8 cellular contexts compared by ENCODE assay signal in genomic region chr1:182839209-182840065, GRCh38. TPM values are rescaled to one million over a fixed set of nuclear protein-coding genes. Genes with fewer than 3 reads are reported as not detected.
DNase-seq lines count a peak whose midpoint lies in the region; ATAC-seq and TF ChIP-seq lines count a peak whose summit lies in the region.

TSS of gene DHX9 (plus strand) at chr1:182839347. CDS start at chr1:182842567, 3,220 bp downstream.

- H3K4me3 Mint-ChIP-seq in type B pancreatic cell = peak within 1 kb of the TSS; percentile 98

- intact Hi-C loops in cardiac septum (cut with DNase I) = loop anchor here (5.0 kb wide), 1 partner anchor 237 kb away; the partner anchor contains the start of gene RGS16

- peak within 1 kb of the TSS; percentile 97 for H3K27ac Mint-ChIP-seq in type B pancreatic cell

- H3K4me1 Mint-ChIP-seq in type B pancreatic cell (ENCODE audit: unreplicated experiment) = peaks cover 26% of the 10 kb centered on the region

- no peaks in the 10 kb centered on the region for H3K27me3 ChIP-seq in adipocyte (replicated peaks; ENCODE audit: control insufficient read depth, insufficient read depth, low read length)

- no peaks in the 10 kb centered on the region for H3K27me3 Mint-ChIP-seq in type B pancreatic cell

- peak; percentile 75 for ATAC-seq in HG02798 (IDR thresholded peaks at IDR 0.05; ENCODE audit: poor library complexity, unreplicated experiment)

- peak within 1 kb of the TSS; percentile 97 for H3K9ac ChIP-seq in adipocyte (ENCODE audit: low read length)

- no peaks in the 10 kb centered on the region for H3K9me3 Mint-ChIP-seq in type B pancreatic cell

- no peaks in the 10 kb centered on the region for H3K9me3 ChIP-seq in adipocyte (ENCODE audit: control insufficient read depth, low read length)

- H3K4me3 ChIP-seq in GM12875 (ENCODE audit: low read depth, low read length) = peak within 1 kb of the TSS; percentile 71
- peak within 1 kb of the TSS; percentile 91 for H3K4me3 ChIP-seq in adipocyte (ENCODE audit: low read length)

- peak; percentile 72 for DNase-seq in NCI-H1417 treated with DMSO at 0.1 percent for 48 hours (lab: John Stamatoyannopoulos, UW)
- DNase-seq in SW480 (ENCODE audit: low spot score) = peak; percentile 87
- DNase-seq in adipocyte (ENCODE audit: low read depth) = peak; percentile 96
- peak; percentile 96 for DNase-seq in cardiac septum (ENCODE audit: low spot score)
- DNase-seq in pons (ENCODE audit: low spot score) = peak; percentile 84
- DNase-seq in type B pancreatic cell (ENCODE audit: extremely low spot score, unreplicated experiment) = peak; percentile 98

- TF ChIP-seq CTCF in GM12875 (IDR thresholded peaks at IDR 0.05; ENCODE audit: borderline replicate concordance, insufficient read depth, low read depth, low read length) = peak; percentile 26; the same call in 1 of the 2 replicates
- peak; percentile 57 for TF ChIP-seq CTCF in type B pancreatic cell (conservative IDR thresholded peaks at IDR 0.05)

- peaks cover 21% of the 10 kb centered on the region for H3K36me3 ChIP-seq in adipocyte (ENCODE audit: control insufficient read depth, insufficient read depth, low read length, severe bottlenecking)

- H3K4me1 ChIP-seq in adipocyte (ENCODE audit: control insufficient read depth, insufficient read depth, low read length) = peaks cover 27% of the 10 kb centered on the region

- peaks cover 30% of the 10 kb centered on the region for H3K36me3 Mint-ChIP-seq in type B pancreatic cell

RNA-seq across cellular contexts. Expression of gene DHX9, which starts in this region (rescaled TPM):
- total RNA-seq in cardiac septum (54.3 TPM), type B pancreatic cell (ENCODE audit: low replicate concordance) (186 and 261 TPM in 2 replicates)

Comparison
In these comparisons a context has a peak if more than half of its experiments do, and no peak if none do; other contexts are left out.
1. Peak in every context shown above with its lines: DNase-seq, ATAC-seq and H3K4me3 ChIP-seq.